9 cellular contexts compared by ENCODE assay signal in genomic region chr2:177261115-177261779, GRCh38. TPM values are rescaled to one million over a fixed set of nuclear protein-coding genes. Genes with fewer than 3 reads are reported as not detected.
DNase-seq lines count a peak whose midpoint lies in the region; ATAC-seq, FAIRE-seq and TF ChIP-seq lines count a peak whose summit lies in the region.
"Had no signal": no experiment of that assay in that cellular context is flagged by ENCODE, and none has a peak within 500 bp of the region (broad histone marks: within the 10 kb centered on the region; RNA-seq: fewer than 3 reads in every experiment).

No MANE protein-coding gene starts in this region.

- FAIRE-seq in GM19239 (lab: Jason Lieb, UNC), result peak; percentile 18

- CTCF ChIA-PET in T-cell (lab: Charles Lee), result interaction anchor here (0.5 to 2.6 kb wide), 6 partner anchors 33 to 607 kb away, joined by 3 to 6 read pairs (median 4); no protein-coding TSS in a partner anchor

- H3K4me1 ChIP-seq in skeletal muscle satellite cell (ENCODE audit: control insufficient read depth, insufficient read depth, low read length), result peaks cover 38% of the 10 kb centered on the region
- H3K4me1 ChIP-seq in foreskin keratinocyte, result peaks cover 28% of the 10 kb centered on the region

- H3K9me3 ChIP-seq in skeletal muscle satellite cell (replicated peaks; ENCODE audit: low read length), result no peaks in the 10 kb centered on the region

- H3K4me3 ChIP-seq in fibroblast of the aortic adventitia (ENCODE audit: low read depth, low read length) (peak overlapping the region; percentile 75), skeletal muscle satellite cell (ENCODE audit: low read length) (peak overlapping the region; percentile 89)

- H3K27ac ChIP-seq in foreskin keratinocyte, result no peak overlapping the region

- peaks cover 0 to 4% (median 3%) of the 10 kb centered on the region in 3 donors for H3K9me3 Mint-ChIP-seq in T-cell

- DNase-seq in GM19239 (ENCODE audit: insufficient read length, low spot score) (no peak), T-cell (no peak), fibroblast of the aortic adventitia (ENCODE audit: low read depth) (peak; percentile 52), NCI-H2196 (lab: John Stamatoyannopoulos, UW; ENCODE audit: unreplicated experiment) (no peak), NCI-H510A (lab: John Stamatoyannopoulos, UW) (no peak), foreskin keratinocyte (no peak), NCI-H82 treated with DMSO at 0.1 percent for 48 hours (lab: John Stamatoyannopoulos, UW; ENCODE audit: unreplicated experiment) (no peak)
- DNase-seq: NCI-H1092 had no signal

- no peak for ATAC-seq in T-cell (replicated peaks in 1 of 4)
- no peak for ATAC-seq in foreskin keratinocyte

- peaks cover 14% of the 10 kb centered on the region for H3K36me3 ChIP-seq in skeletal muscle satellite cell (ENCODE audit: insufficient read depth, low read length)

- no peaks in the 10 kb centered on the region for H3K27me3 Mint-ChIP-seq in T-cell

- peaks cover 64 to 68% (median 64%) of the 10 kb centered on the region in 3 donors for H3K4me1 Mint-ChIP-seq in T-cell

- peak overlapping the region; percentile 96 to 97 (median 96) for H3K4me3 Mint-ChIP-seq in T-cell

- peak overlapping the region; percentile 36 to 92 for H3K27ac Mint-ChIP-seq in T-cell

- no peak for TF ChIP-seq CTCF in fibroblast of the aortic adventitia (IDR thresholded peaks at IDR 0.05; ENCODE audit: insufficient read depth, low read length)
- no peak for TF ChIP-seq CTCF in foreskin keratinocyte (conservative IDR thresholded peaks at IDR 0.05)

- H3K9ac ChIP-seq in skeletal muscle satellite cell (ENCODE audit: low read depth, low read length), result peak overlapping the region; percentile 98

- peaks cover 29% of the 10 kb centered on the region for H3K36me3 Mint-ChIP-seq in T-cell

- H3K27me3 ChIP-seq in skeletal muscle satellite cell (ENCODE audit: control insufficient read depth, insufficient read depth, low read length) (no peaks in the 10 kb centered on the region), foreskin keratinocyte (no peaks in the 10 kb centered on the region)

- peak overlapping the region; percentile 93 for H3K4me2 ChIP-seq in skeletal muscle satellite cell (ENCODE audit: low read length)

- POLR2A ChIA-PET in T-cell (lab: Charles Lee), result interaction anchor here in 1 of 2 donors (0.6 to 1.0 kb wide), 3 partner anchors 21 to 132 kb away, joined by 3 to 9 read pairs (median 4); no protein-coding TSS in a partner anchor

RNA-seq across cellular contexts. Expression of gene NFE2L2, which starts 3.3 kb away (rescaled TPM):
- total RNA-seq in T-cell (10 to 100 TPM; 54.3 to 77.0 (median 73.8) TPM), fibroblast of the aortic adventitia (ENCODE audit: low replicate concordance) (121 and 127 TPM in 2 replicates), foreskin keratinocyte (85.0 TPM in 2 replicates)
- 40.4 and 47.1 TPM in 2 replicates for total RNA-seq in skeletal muscle satellite cell (2012; rRNA removed)
- polyA plus RNA-seq in foreskin keratinocyte, result 47.1 and 59.4 TPM in 2 replicates

RNA-seq across cellular contexts. Expression of gene HNRNPA3, which starts 48.7 kb away (rescaled TPM):
- total RNA-seq in T-cell, result 100 to 1,000 TPM; 134 to 220 (median 151) TPM
- total RNA-seq in fibroblast of the aortic adventitia (ENCODE audit: low replicate concordance), result 43.7 and 62.2 TPM in 2 replicates
- total RNA-seq in skeletal muscle satellite cell (2012; rRNA removed), result 31.5 and 36.2 TPM in 2 replicates
- 140 and 159 TPM in 2 replicates for total RNA-seq in foreskin keratinocyte
- 417 and 454 TPM in 2 replicates for polyA plus RNA-seq in foreskin keratinocyte
